23 cellular contexts compared by ENCODE assay signal in genomic region chr6:80469977-80470376, GRCh38.
"Had no signal": no experiment of that assay in that cellular context is flagged by ENCODE, and none has a peak within 500 bp of the region (broad histone marks: within the 10 kb centered on the region; RNA-seq: fewer than 3 reads in every experiment).

No MANE protein-coding gene starts in this region.

- H3K4me3 Mint-ChIP-seq: mesothelial cell of epicardium; naive thymus-derived CD4-positive, alpha-beta T cell; natural killer cell treated with Interleukin-12 subunit alpha and Interleukin-12 subunit beta and Interleukin-15 and Interleukin-18, amount 100 ng/mL, for 72 hours; neural crest cell; stimulated activated effector memory CD8-positive, alpha-beta T cell treated with anti-CD3 and anti-CD28 coated beads, Interleukin-12 subunit alpha, Interleukin-12 subunit beta, amount 100 ng/mL, for 72 hours; stimulated activated naive CD8-positive, alpha-beta T cell treated with anti-CD3 and anti-CD28 coated beads, Interleukin-15, amount 100 ng/mL, for 72 hours; type B pancreatic cell had no signal

- H3K27ac ChIP-seq: left lung, neutrophil, parathyroid adenoma, psoas muscle, spleen, tibial nerve, uterus had no signal

- ATAC-seq: left colon; left lung; naive thymus-derived CD4-positive, alpha-beta T cell; natural killer cell treated with Interleukin-12 subunit alpha and Interleukin-12 subunit beta and Interleukin-15 and Interleukin-18, amount 100 ng/mL, for 72 hours; sciatic nerve; stimulated activated effector memory CD8-positive, alpha-beta T cell treated with anti-CD3 and anti-CD28 coated beads, Interleukin-12 subunit alpha, Interleukin-12 subunit beta, amount 100 ng/mL, for 72 hours; stimulated activated naive CD8-positive, alpha-beta T cell treated with anti-CD3 and anti-CD28 coated beads, Interleukin-15, amount 100 ng/mL, for 72 hours had no signal

- H3K9me3 ChIP-seq: left lung, neutrophil, psoas muscle, spleen, tibial nerve, uterus had no signal

- DNase-seq: hippocampal formation; kidney glomerular epithelial cell; left colon; left lung; naive thymus-derived CD4-positive, alpha-beta T cell; occipital lobe; psoas muscle; small intestine; spleen; stimulated activated CD4-positive, alpha-beta T cell treated with anti-CD3 and anti-CD28 coated beads, Interleukin-4, amount 100 ng/mL, for 24 hours; stimulated activated naive CD4-positive, alpha-beta T cell treated with Interleukin-2 at 50 U/mL for 16 hours; stimulated activated naive CD8-positive, alpha-beta T cell treated with anti-CD3 and anti-CD28 coated beads, Interleukin-15, amount 100 ng/mL, for 72 hours; uterus had no signal

- H3K36me3 ChIP-seq: left lung, neutrophil, spleen, tibial nerve, uterus had no signal

- H3K4me3 ChIP-seq: left lung, lung, psoas muscle, spleen, tibial nerve, uterus had no signal

- H3K36me3 Mint-ChIP-seq: mesothelial cell of epicardium; natural killer cell treated with Interleukin-12 subunit alpha and Interleukin-12 subunit beta and Interleukin-15 and Interleukin-18, amount 100 ng/mL, for 72 hours; stimulated activated effector memory CD8-positive, alpha-beta T cell treated with anti-CD3 and anti-CD28 coated beads, Interleukin-12 subunit alpha, Interleukin-12 subunit beta, amount 100 ng/mL, for 72 hours; type B pancreatic cell had no signal

- H3K27me3 Mint-ChIP-seq: naive thymus-derived CD4-positive, alpha-beta T cell; natural killer cell treated with Interleukin-12 subunit alpha and Interleukin-12 subunit beta and Interleukin-15 and Interleukin-18, amount 100 ng/mL, for 72 hours; stimulated activated naive CD8-positive, alpha-beta T cell treated with anti-CD3 and anti-CD28 coated beads, Interleukin-15, amount 100 ng/mL, for 72 hours; type B pancreatic cell had no signal

- H3K27me3 ChIP-seq: left lung, neutrophil, spleen, tibial nerve, uterus had no signal

- H2AFZ ChIP-seq: parathyroid adenoma had no signal

- H3K9me3 Mint-ChIP-seq: naive thymus-derived CD4-positive, alpha-beta T cell; natural killer cell treated with Interleukin-12 subunit alpha and Interleukin-12 subunit beta and Interleukin-15 and Interleukin-18, amount 100 ng/mL, for 72 hours; neural crest cell; stimulated activated effector memory CD8-positive, alpha-beta T cell treated with anti-CD3 and anti-CD28 coated beads, Interleukin-12 subunit alpha, Interleukin-12 subunit beta, amount 100 ng/mL, for 72 hours; stimulated activated naive CD8-positive, alpha-beta T cell treated with anti-CD3 and anti-CD28 coated beads, Interleukin-15, amount 100 ng/mL, for 72 hours; type B pancreatic cell had no signal

- H3K4me1 ChIP-seq: left lung, parathyroid adenoma, psoas muscle, spleen, tibial nerve, uterus had no signal

- H3K4me1 Mint-ChIP-seq: naive thymus-derived CD4-positive, alpha-beta T cell; neural crest cell; stimulated activated effector memory CD8-positive, alpha-beta T cell treated with anti-CD3 and anti-CD28 coated beads, Interleukin-12 subunit alpha, Interleukin-12 subunit beta, amount 100 ng/mL, for 72 hours; stimulated activated naive CD8-positive, alpha-beta T cell treated with anti-CD3 and anti-CD28 coated beads, Interleukin-15, amount 100 ng/mL, for 72 hours had no signal

- H3K79me2 ChIP-seq: parathyroid adenoma had no signal

- H3K27ac Mint-ChIP-seq: mesothelial cell of epicardium; naive thymus-derived CD4-positive, alpha-beta T cell; natural killer cell treated with Interleukin-12 subunit alpha and Interleukin-12 subunit beta and Interleukin-15 and Interleukin-18, amount 100 ng/mL, for 72 hours; stimulated activated effector memory CD8-positive, alpha-beta T cell treated with anti-CD3 and anti-CD28 coated beads, Interleukin-12 subunit alpha, Interleukin-12 subunit beta, amount 100 ng/mL, for 72 hours; stimulated activated naive CD8-positive, alpha-beta T cell treated with anti-CD3 and anti-CD28 coated beads, Interleukin-15, amount 100 ng/mL, for 72 hours; type B pancreatic cell had no signal

- H3K9ac ChIP-seq: parathyroid adenoma had no signal
